Comparison of ENCODE assay signal across 13 cellular contexts in the genomic region with DNA sequence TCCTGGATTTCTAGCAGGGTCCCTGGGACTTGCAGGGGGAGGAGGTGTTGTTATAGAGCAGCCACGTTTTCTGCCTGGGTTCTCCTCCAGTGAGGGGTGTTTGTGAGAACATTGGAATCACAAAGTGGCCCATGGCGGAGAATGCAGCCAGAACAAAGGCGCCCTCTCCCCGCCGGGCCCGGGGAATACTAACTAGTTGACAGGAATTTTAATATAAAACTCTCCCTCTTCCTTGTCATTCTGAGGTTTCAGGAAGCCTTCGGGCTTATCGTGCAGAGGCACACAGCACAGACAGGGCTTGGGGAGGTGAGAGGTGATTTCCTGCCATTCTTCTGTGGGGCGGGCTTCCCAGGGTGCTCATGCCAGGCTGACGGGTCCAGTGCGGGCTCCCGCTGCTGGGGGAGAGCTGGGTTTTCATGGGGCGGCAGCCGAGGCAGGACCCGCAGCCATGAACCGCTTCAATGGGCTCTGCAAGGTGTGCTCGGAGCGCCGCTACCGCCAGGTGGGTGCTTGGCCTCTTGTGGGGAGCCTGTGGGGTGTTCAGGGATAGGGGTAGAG. TPM values are rescaled to one million over a fixed set of nuclear protein-coding genes. Genes with fewer than 3 reads are reported as not detected.
DNase-seq lines count a peak whose midpoint lies in the region; ATAC-seq and TF ChIP-seq lines count a peak whose summit lies in the region.
"Had no signal": no experiment of that assay in that cellular context is flagged by ENCODE, and none has a peak within 500 bp of the region (broad histone marks: within the 10 kb centered on the region; RNA-seq: fewer than 3 reads in every experiment).

No MANE protein-coding gene starts in this region.

- no peaks in the 10 kb centered on the region for H3K36me3 Mint-ChIP-seq in GM23338 (ENCODE audit: low read depth)
- H3K36me3 Mint-ChIP-seq in type B pancreatic cell = peaks cover 3% of the 10 kb centered on the region
- H3K36me3 Mint-ChIP-seq: T-cell had no signal

- H3K4me3 ChIP-seq in GM23338 = peak overlapping the region; percentile 25; the same call in 1 of the 2 replicates
- peak overlapping the region; percentile 53 for H3K4me3 ChIP-seq in coronary artery
- peak overlapping the region; percentile 32 for H3K4me3 ChIP-seq in iPS-18a (ENCODE audit: low read length)
- peak overlapping the region; percentile 58 for H3K4me3 ChIP-seq in psoas muscle

- H3K27ac ChIP-seq in GM23338 (ENCODE audit: low read depth) (no peak overlapping the region), coronary artery (peak overlapping the region in 1 of 2 donors; percentile 64), iPS-18a (ENCODE audit: low read length) (no peak overlapping the region), psoas muscle (peak overlapping the region; percentile 41), RWPE1 (no peak overlapping the region)

- intact Hi-C loops in psoas muscle (cut with DNase I) = no loop called here

- DNase-seq in GM23338 (ENCODE audit: low spot score) (peak; percentile 89), coronary artery (ENCODE audit: low spot score) (no peak), psoas muscle (no peak), RWPE1 (ENCODE audit: low spot score) (no peak), type B pancreatic cell (ENCODE audit: extremely low spot score, unreplicated experiment) (no peak), COLO829 (ENCODE audit: low spot score) (no peak)
- DNase-seq: activated CD4-positive, alpha-beta T cell treated with anti-CD3 and anti-CD28 coated beads for 48 hours; DMS79; nephron progenitor cell; T-cell had no signal

- POLR2A ChIA-PET in RWPE1 (lab: Yijun Ruan, JAX; ENCODE audit: low non-redundant PET) = no interaction called here

- H2AFZ ChIP-seq in GM23338 = peak overlapping the region; percentile 69; the same call in 1 of the 2 replicates

- peak overlapping the region; percentile 50 for H3K4me2 ChIP-seq in GM23338

- H3K27me3 Mint-ChIP-seq in GM23338 (ENCODE audit: insufficient read depth, low read depth, poor library complexity) (peaks cover 15% of the 10 kb centered on the region), type B pancreatic cell (peaks cover 3% of the 10 kb centered on the region)
- H3K27me3 Mint-ChIP-seq: activated T-helper 17 cell treated with anti-CD3 and anti-CD28 coated beads, Interleukin-2, amount 50 U/mL, for 72 hours; T-cell had no signal

- H3F3A ChIP-seq in GM23338 (replicated peaks; ENCODE audit: low read depth) = no peaks in the 10 kb centered on the region

- H3K9ac ChIP-seq in iPS-18a (ENCODE audit: low read length) = peak overlapping the region; percentile 30

- peak overlapping the region; percentile 88 for H3K27ac Mint-ChIP-seq in GM23338
- no peak overlapping the region for H3K27ac Mint-ChIP-seq in type B pancreatic cell
- H3K27ac Mint-ChIP-seq: activated T-helper 17 cell treated with anti-CD3 and anti-CD28 coated beads, Interleukin-2, amount 50 U/mL, for 72 hours; nephron progenitor cell had no signal

- CTCF ChIA-PET in RWPE1 (lab: Yijun Ruan, JAX) = no interaction called here

- ATAC-seq in GM23338 = peak; percentile 81
- peak in 3 of 4 donors; percentile 24 to 59 (median 29) for ATAC-seq in psoas muscle
- no peak for ATAC-seq in HG02759 (IDR thresholded peaks at IDR 0.05; ENCODE audit: unreplicated experiment)
- ATAC-seq: activated T-helper 17 cell treated with anti-CD3 and anti-CD28 coated beads, Interleukin-2, amount 50 U/mL, for 72 hours; T-cell had no signal

- H3K4me3 Mint-ChIP-seq in GM23338 (peak overlapping the region; percentile 59), type B pancreatic cell (no peak overlapping the region)
- H3K4me3 Mint-ChIP-seq: activated T-helper 17 cell treated with anti-CD3 and anti-CD28 coated beads, Interleukin-2, amount 50 U/mL, for 72 hours; nephron progenitor cell; T-cell had no signal

- peaks cover 18% of the 10 kb centered on the region for H3K4me1 ChIP-seq in GM23338 (ENCODE audit: insufficient read depth)
- peaks cover 33% of the 10 kb centered on the region for H3K4me1 ChIP-seq in iPS-18a (ENCODE audit: control insufficient read depth, low read depth, low read length)
- no peaks in the 10 kb centered on the region for H3K4me1 ChIP-seq in psoas muscle

- H3K9me3 ChIP-seq in iPS-18a (ENCODE audit: control insufficient read depth, low read depth, low read length) (no peaks in the 10 kb centered on the region), psoas muscle (no peaks in the 10 kb centered on the region)

- H4K20me1 ChIP-seq in GM23338 (replicated peaks; ENCODE audit: insufficient read depth) = no peaks in the 10 kb centered on the region

- no peaks in the 10 kb centered on the region for H3K79me2 ChIP-seq in GM23338 (replicated peaks; ENCODE audit: insufficient read depth)

- no peaks in the 10 kb centered on the region for H3K9me3 Mint-ChIP-seq in GM23338
- H3K9me3 Mint-ChIP-seq in type B pancreatic cell = no peaks in the 10 kb centered on the region
- H3K9me3 Mint-ChIP-seq: activated T-helper 17 cell treated with anti-CD3 and anti-CD28 coated beads, Interleukin-2, amount 50 U/mL, for 72 hours; nephron progenitor cell; T-cell had no signal

- H3K4me1 Mint-ChIP-seq in GM23338 (peaks cover 45% of the 10 kb centered on the region), type B pancreatic cell (ENCODE audit: unreplicated experiment) (peaks cover 33% of the 10 kb centered on the region)

- H3K27me3 ChIP-seq in GM23338 (ENCODE audit: insufficient read depth) (no peaks in the 10 kb centered on the region), iPS-18a (ENCODE audit: control insufficient read depth, insufficient read depth, low read length) (no peaks in the 10 kb centered on the region), psoas muscle (ENCODE audit: insufficient read depth in 3 of 3, low read length in 2 of 3) (no peaks in the 10 kb centered on the region)

- no peaks in the 10 kb centered on the region for H3K9me2 ChIP-seq in GM23338 (ENCODE audit: insufficient read depth)

- TF ChIP-seq CTCF in GM23338 (conservative IDR thresholded peaks at IDR 0.05; ENCODE audit: low read depth in 2 of 2) = peak in 1 of 2 experiments; percentile 9; a peak in 1 of 4 replicates
- TF ChIP-seq CTCF in coronary artery (IDR thresholded peaks at IDR 0.05) = no peak
- TF ChIP-seq CTCF in psoas muscle (IDR thresholded peaks at IDR 0.05) = no peak
- TF ChIP-seq CTCF in RWPE1 (conservative IDR thresholded peaks at IDR 0.05; ENCODE audit: low read depth) = no peak
- no peak for TF ChIP-seq CTCF in type B pancreatic cell (conservative IDR thresholded peaks at IDR 0.05)

- WGBS in psoas muscle, 3 donors = 78 to 82% (median 78%) methylated on average over 20 of the region's 20 CpGs

- H3K36me3 ChIP-seq in GM23338 (ENCODE audit: insufficient read depth) (no peaks in the 10 kb centered on the region), iPS-18a (ENCODE audit: control insufficient read depth, low read depth, low read length) (no peaks in the 10 kb centered on the region), psoas muscle (ENCODE audit: insufficient read depth in 1 of 2, low read depth in 1 of 2) (no peaks in the 10 kb centered on the region)

RNA-seq across cellular contexts. Expression of gene RGS3, which starts 37.7 kb away (rescaled TPM):
- 16.0 and 24.3 TPM in 2 replicates for total RNA-seq in GM23338 (2014; rRNA removed; shearing (Covaris generic))
- polyA plus RNA-seq in GM23338 (2016; fragmentation: Nextera tagmentation; extraction: Ambion mirVana) (12.2 and 14.2 TPM in 2 replicates), psoas muscle (10 to 100 TPM in 2 of 3 donors, 1 to 10 TPM in 1; 7.1 to 18.4 (median 12.8) TPM)
- total RNA-seq in psoas muscle (10 to 100 TPM; 10.6 to 38.1 (median 18.3) TPM), type B pancreatic cell (ENCODE audit: low replicate concordance) (9.6 and 29.9 TPM in 2 replicates)
